In the genomic region with DNA sequence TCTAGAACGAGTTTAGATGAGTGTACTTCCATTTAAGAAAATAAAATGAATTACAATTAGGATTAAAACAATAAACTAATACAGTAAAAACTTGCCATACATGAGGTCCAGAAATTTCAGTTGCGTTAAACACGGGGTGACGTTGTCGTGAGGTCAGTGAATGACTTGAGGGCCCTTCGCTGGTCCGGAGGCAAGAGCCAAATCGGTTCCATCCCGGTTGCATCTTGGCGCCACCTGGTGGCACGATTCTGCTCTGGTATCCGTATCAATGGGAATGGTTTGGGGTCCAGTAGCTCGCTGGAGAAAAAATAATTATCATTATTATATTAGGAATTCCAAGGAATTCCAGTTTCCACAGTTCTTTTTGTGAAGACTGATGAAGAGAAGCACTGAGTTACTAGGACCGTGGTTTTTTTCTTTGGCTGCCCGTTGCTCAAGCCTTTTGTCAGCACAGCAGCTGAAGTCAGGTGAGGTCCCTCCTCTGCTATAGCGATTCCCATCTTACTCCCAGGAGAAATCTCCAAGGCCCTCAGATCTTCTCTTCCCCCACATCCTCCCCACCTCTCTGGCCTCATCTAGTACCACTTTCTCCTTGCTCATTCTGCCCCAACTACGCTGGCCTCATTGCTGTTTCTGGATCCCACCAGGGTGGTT, we compare ENCODE assay signal across 8 cellular contexts.
A peak's percentile ranks its signal among the peaks of the same experiment; 100 is the strongest.
DNase-seq lines count a peak whose midpoint lies in the region; ATAC-seq and TF ChIP-seq lines count a peak whose summit lies in the region.

No MANE protein-coding gene starts in this region.

- CTCF ChIA-PET in GM10248 (lab: Yijun Ruan, JAX), result interaction anchor here (0.8 to 6.7 kb wide), 15 partner anchors 8 to 705 kb away, joined by 3 to 42 read pairs (median 7); no protein-coding TSS in a partner anchor

- POLR2A ChIA-PET in GM10248 (lab: Yijun Ruan, JAX), result no interaction called here

- TF ChIP-seq CTCF in GM10248 (IDR thresholded peaks at IDR 0.05; ENCODE audit: control extremely low read depth, extremely low read depth, low read depth, missing control alignments) (peak; percentile 79), endothelial cell (IDR thresholded peaks at IDR 0.05; ENCODE audit: unreplicated experiment) (peak; percentile 88)

- no peak overlapping the region for H3K27ac Mint-ChIP-seq in endothelial cell (ENCODE audit: unreplicated experiment)
- peak overlapping the region in 1 of 6 donors; percentile 34 for H3K27ac Mint-ChIP-seq in naive B cell

- H3K9me3 Mint-ChIP-seq in endothelial cell (ENCODE audit: unreplicated experiment), result no peaks in the 10 kb centered on the region
- H3K9me3 Mint-ChIP-seq in naive B cell, result peaks cover 3 to 14% (median 7%) of the 10 kb centered on the region in 7 donors

- ATAC-seq in HG03342 (IDR thresholded peaks at IDR 0.05; ENCODE audit: unreplicated experiment) (peak; percentile 74), naive B cell (ENCODE audit: low read depth in 2 of 2) (peak in 1 of 2 donors; percentile 33), GM21360 (IDR thresholded peaks at IDR 0.05; ENCODE audit: unreplicated experiment) (no peak)

- DNase-seq in GM10248 (ENCODE audit: extremely low spot score) (peak; percentile 59), NCI-H82 treated with DMSO at 0.1 percent for 48 hours (lab: John Stamatoyannopoulos, UW; ENCODE audit: unreplicated experiment) (peak; percentile 19), endothelial cell (ENCODE audit: low spot score) (peak; percentile 91), naive B cell (peak; percentile 33)
- DNase-seq in activated CD8-positive, alpha-beta memory T cell treated with anti-CD3 and anti-CD28 coated beads for 48 hours (ENCODE audit: low read depth in 2 of 3, low spot score in 2 of 3), result peak; percentile 14 to 55 (median 48)
- peak in 5 of 6 experiments; percentile 30 to 54 (median 38) for DNase-seq in stimulated activated naive CD4-positive, alpha-beta T cell (lab: John Stamatoyannopoulos, UW)

- no peaks in the 10 kb centered on the region for H3K4me1 Mint-ChIP-seq in endothelial cell (ENCODE audit: unreplicated experiment)
- H3K4me1 Mint-ChIP-seq in naive B cell, result peaks cover 0 to 6% (median 0%) of the 10 kb centered on the region in 3 donors

- H3K36me3 Mint-ChIP-seq in endothelial cell (ENCODE audit: low read depth, unreplicated experiment) (no peaks in the 10 kb centered on the region), naive B cell (peaks cover 0 to 13% of the 10 kb centered on the region in 2 donors)

- no peaks in the 10 kb centered on the region for H3K27me3 Mint-ChIP-seq in endothelial cell (ENCODE audit: unreplicated experiment)
- peaks cover 5 to 25% (median 24%) of the 10 kb centered on the region in 3 donors for H3K27me3 Mint-ChIP-seq in naive B cell

- H3K4me3 Mint-ChIP-seq in endothelial cell (ENCODE audit: unreplicated experiment) (no peak overlapping the region), naive B cell (no peak overlapping the region)

Comparison
In these comparisons a context has a peak if more than half of its experiments do, and no peak if none do; other contexts are left out.
1. DNase-seq: peak in every context shown above with its lines; median percentile 91 in endothelial cell; 59 in GM10248; 48 in activated CD8-positive, alpha-beta memory T cell treated with anti-CD3 and anti-CD28 coated beads for 48 hours; 38 in stimulated activated naive CD4-positive, alpha-beta T cell; 33 in naive B cell; 19 in NCI-H82 treated with DMSO at 0.1 percent for 48 hours.